Comparison of ENCODE assay signal across 19 cellular contexts in the genomic region with DNA sequence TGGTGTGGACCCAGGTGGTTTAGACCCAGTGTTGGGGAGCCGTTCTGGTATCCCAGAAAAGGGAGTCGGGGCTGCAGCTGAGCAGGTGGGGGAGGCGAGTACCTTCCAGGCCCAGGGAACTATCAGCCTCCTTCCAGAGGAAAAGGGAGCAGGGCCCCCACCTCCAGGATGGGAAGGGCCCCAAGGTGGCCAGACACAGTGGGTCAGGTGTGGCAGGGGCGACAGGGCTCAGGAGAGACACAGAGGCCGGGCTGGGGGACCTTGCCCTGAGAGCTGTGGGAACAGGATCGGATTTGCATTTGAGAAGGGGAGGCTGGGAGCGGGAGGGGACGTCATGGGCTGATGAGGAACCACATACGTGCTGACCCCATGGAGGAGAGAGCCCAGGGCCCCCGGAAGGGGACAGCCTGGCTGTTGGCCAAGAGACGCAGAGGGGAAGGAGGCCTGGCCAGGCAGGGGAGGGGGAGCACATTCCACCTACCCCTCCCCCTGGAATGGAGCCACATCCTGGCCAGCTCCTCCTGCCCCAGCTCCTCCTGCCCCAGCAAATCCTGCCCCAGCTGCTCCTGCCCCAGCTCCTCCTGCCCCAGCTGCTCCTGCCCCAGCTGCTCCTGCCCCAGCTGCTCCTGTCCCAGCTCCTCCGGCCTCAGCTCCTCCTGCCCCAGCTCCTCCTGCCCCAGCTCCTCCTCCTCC. TPM values are rescaled to one million over a fixed set of nuclear protein-coding genes. Genes with fewer than 3 reads are reported as not detected.
DNase-seq lines count a peak whose midpoint lies in the region; ATAC-seq, FAIRE-seq and TF ChIP-seq lines count a peak whose summit lies in the region.
"Had no signal": no experiment of that assay in that cellular context is flagged by ENCODE, and none has a peak within 500 bp of the region (broad histone marks: within the 10 kb centered on the region; RNA-seq: fewer than 3 reads in every experiment).

No MANE protein-coding gene starts in this region.

- peak in 5 of 8 donors; percentile 6 to 22 (median 15) for ATAC-seq in heart right ventricle
- no peak for ATAC-seq in HG02981 (IDR thresholded peaks at IDR 0.05; ENCODE audit: unreplicated experiment)
- no peak for ATAC-seq in GM21360 (IDR thresholded peaks at IDR 0.05; ENCODE audit: unreplicated experiment)
- ATAC-seq: stimulated activated naive B cell treated with anti-CD40 and anti-IgM and Interleukin-4, amounts not matched to agents 10 μg/mL and 1 μg/mL and 100 μg/mL, for 72 hours; T-cell had no signal

- intact Hi-C loops in heart right ventricle (cut with DNase I) = no loop called here
- intact Hi-C loops in esophagus muscularis mucosa (cut with DNase I) = no loop called here

- H3K4me1 Mint-ChIP-seq in astrocyte (ENCODE audit: low read depth, unreplicated experiment) = peaks cover 22% of the 10 kb centered on the region
- H3K4me1 Mint-ChIP-seq: memory B cell, T-cell had no signal

- peaks cover 12 to 62% (median 37%) of the 10 kb centered on the region in 9 donors for H3K4me1 ChIP-seq in heart right ventricle
- peaks cover 0 to 63% of the 10 kb centered on the region in 2 donors for H3K4me1 ChIP-seq in right atrium auricular region
- peaks cover 51% of the 10 kb centered on the region for H3K4me1 ChIP-seq in astrocyte (ENCODE audit: insufficient read depth, low read length)
- H3K4me1 ChIP-seq in esophagus muscularis mucosa = peaks cover 49 to 66% (median 61%) of the 10 kb centered on the region in 4 donors

- peak overlapping the region in 6 of 10 donors; percentile 5 to 41 (median 20) for H3K27ac ChIP-seq in heart right ventricle
- H3K27ac ChIP-seq in right atrium auricular region = peak overlapping the region in 1 of 2 donors; percentile 21
- H3K27ac ChIP-seq in astrocyte (ENCODE audit: low read depth, low read length) = no peak overlapping the region
- H3K27ac ChIP-seq in esophagus muscularis mucosa (replicated peaks in 1 of 4) = no peak overlapping the region
- H3K27ac ChIP-seq: epithelial cell of prostate, vagina had no signal

- H3K27ac Mint-ChIP-seq in astrocyte (ENCODE audit: unreplicated experiment) = peak overlapping the region; percentile 26
- H3K27ac Mint-ChIP-seq: memory B cell; stimulated activated naive B cell treated with anti-CD40 and anti-IgM and Interleukin-4, amounts not matched to agents 10 μg/mL and 1 μg/mL and 100 μg/mL, for 72 hours; T-cell had no signal

- DNase-seq in heart right ventricle (peak; percentile 38 to 59), right atrium auricular region (ENCODE audit: low spot score) (no peak), astrocyte (ENCODE audit: low read depth) (no peak), left kidney (ENCODE audit: low read depth, low spot score) (peak; percentile 97), DMS153 (lab: John Stamatoyannopoulos, UW) (no peak), esophagus muscularis mucosa (ENCODE audit: extremely low spot score) (no peak)
- DNase-seq: activated gamma-delta T cell; hippocampal formation; NCI-H2029; stimulated activated CD4-positive, alpha-beta T cell treated with anti-CD3 and anti-CD28 coated beads, Interleukin-4, amount 100 ng/mL, for 24 hours; stimulated activated naive B cell treated with anti-CD40 and anti-IgM and Interleukin-4, amounts not matched to agents 10 μg/mL and 1 μg/mL and 100 μg/mL, for 72 hours; T-cell had no signal

- H3K4me3 Mint-ChIP-seq in astrocyte (ENCODE audit: unreplicated experiment) = peak overlapping the region; percentile 14
- H3K4me3 Mint-ChIP-seq: memory B cell; stimulated activated naive B cell treated with anti-CD40 and anti-IgM and Interleukin-4, amounts not matched to agents 10 μg/mL and 1 μg/mL and 100 μg/mL, for 72 hours; T-cell had no signal

- TF ChIP-seq EP300 in esophagus muscularis mucosa (IDR thresholded peaks at IDR 0.05) = no peak

- H3K9ac ChIP-seq in astrocyte (ENCODE audit: low read length) = peak overlapping the region; percentile 0

- no peaks in the 10 kb centered on the region for H4K20me1 ChIP-seq in astrocyte (ENCODE audit: insufficient read depth, low read length)

- TF ChIP-seq CTCF in heart right ventricle (IDR thresholded peaks at IDR 0.05) = no peak
- no peak for TF ChIP-seq CTCF in right atrium auricular region (IDR thresholded peaks at IDR 0.05)
- no peak for TF ChIP-seq CTCF in astrocyte (IDR thresholded peaks at IDR 0.05; ENCODE audit: insufficient read depth, low read depth, low read length)
- no peak for TF ChIP-seq CTCF in esophagus muscularis mucosa (IDR thresholded peaks at IDR 0.05)

- WGBS in heart right ventricle, 2 donors = 38 to 40% methylated on average over 11 to 12 of the region's 12 CpGs
- WGBS in esophagus muscularis mucosa = 46% methylated on average over 12 of the region's 12 CpGs

- no peak for FAIRE-seq in astrocyte (lab: Jason Lieb, UNC)
- FAIRE-seq: bronchial epithelial cell, H54 had no signal

- H3K36me3 ChIP-seq in heart right ventricle = no peaks in the 10 kb centered on the region
- no peaks in the 10 kb centered on the region for H3K36me3 ChIP-seq in right atrium auricular region
- H3K36me3 ChIP-seq in astrocyte (ENCODE audit: insufficient read depth, low read length) = no peaks in the 10 kb centered on the region
- H3K36me3 ChIP-seq in esophagus muscularis mucosa = no peaks in the 10 kb centered on the region
- H3K36me3 ChIP-seq: vagina had no signal

- H3K79me2 ChIP-seq in astrocyte (ENCODE audit: insufficient read depth, low read length) = no peaks in the 10 kb centered on the region

- no peak for TF ChIP-seq POLR2A in esophagus muscularis mucosa (IDR thresholded peaks at IDR 0.05; ENCODE audit: low read depth)

- H3K9me3 ChIP-seq in heart right ventricle = no peaks in the 10 kb centered on the region
- no peaks in the 10 kb centered on the region for H3K9me3 ChIP-seq in right atrium auricular region
- H3K9me3 ChIP-seq in astrocyte (ENCODE audit: insufficient read depth, low read depth, low read length) = no peaks in the 10 kb centered on the region
- H3K9me3 ChIP-seq in esophagus muscularis mucosa = no peaks in the 10 kb centered on the region
- H3K9me3 ChIP-seq: vagina had no signal

- no peak overlapping the region for H3K4me2 ChIP-seq in astrocyte (ENCODE audit: low read length)

- no peak overlapping the region for H3K4me3 ChIP-seq in heart right ventricle
- no peak overlapping the region for H3K4me3 ChIP-seq in right atrium auricular region
- H3K4me3 ChIP-seq in astrocyte (ENCODE audit: insufficient read depth, low read depth, low read length) = no peak overlapping the region
- no peak overlapping the region for H3K4me3 ChIP-seq in esophagus muscularis mucosa
- H3K4me3 ChIP-seq: vagina had no signal

- peaks cover 3% of the 10 kb centered on the region for H3K27me3 Mint-ChIP-seq in astrocyte (ENCODE audit: low read depth, unreplicated experiment)
- H3K27me3 Mint-ChIP-seq: stimulated activated naive B cell treated with anti-CD40 and anti-IgM and Interleukin-4, amounts not matched to agents 10 μg/mL and 1 μg/mL and 100 μg/mL, for 72 hours; T-cell had no signal

- H3K36me3 Mint-ChIP-seq in astrocyte (ENCODE audit: low read depth, unreplicated experiment) = no peaks in the 10 kb centered on the region
- H3K36me3 Mint-ChIP-seq: memory B cell; stimulated activated naive B cell treated with anti-CD40 and anti-IgM and Interleukin-4, amounts not matched to agents 10 μg/mL and 1 μg/mL and 100 μg/mL, for 72 hours; T-cell had no signal

- H3K27me3 ChIP-seq in heart right ventricle (no peaks in the 10 kb centered on the region), right atrium auricular region (no peaks in the 10 kb centered on the region), astrocyte (ENCODE audit: insufficient read depth, low read length) (no peaks in the 10 kb centered on the region), esophagus muscularis mucosa (no peaks in the 10 kb centered on the region)
- H3K27me3 ChIP-seq: vagina had no signal

- H2AFZ ChIP-seq in astrocyte (ENCODE audit: low read depth, low read length) = no peak overlapping the region

- H3K9me3 Mint-ChIP-seq in astrocyte (ENCODE audit: unreplicated experiment) = no peaks in the 10 kb centered on the region
- H3K9me3 Mint-ChIP-seq: memory B cell; stimulated activated naive B cell treated with anti-CD40 and anti-IgM and Interleukin-4, amounts not matched to agents 10 μg/mL and 1 μg/mL and 100 μg/mL, for 72 hours; T-cell had no signal

RNA-seq across cellular contexts. Expression of a gene that starts 9.7 kb away (rescaled TPM):
- total RNA-seq in heart right ventricle (10 to 100 TPM in 4 of 10 donors, 1 to 10 TPM in 6; 7.0 to 37.5 (median 9.0) TPM), right atrium auricular region (10 to 100 TPM in 1 of 2 donors, 1 to 10 TPM in 1; 7.0 to 11.1 TPM), astrocyte (264 and 273 TPM in 2 replicates), esophagus muscularis mucosa (10 to 100 TPM; 17.4 to 25.7 (median 20.2) TPM)
- 1 to 10 TPM; 8.6 to 10.0 TPM for polyA plus RNA-seq in heart right ventricle

Comparison
In these comparisons a context has a peak if more than half of its experiments do, and no peak if none do; other contexts are left out.
1. DNase-seq: peak in heart right ventricle (2 of 2) and left kidney (single experiment); none in right atrium auricular region (single experiment), astrocyte (single experiment), DMS153 (single experiment) and esophagus muscularis mucosa (single experiment).
2. ATAC-seq: peak in heart right ventricle (5 of 8); none in HG02981 (single experiment) and GM21360 (single experiment).
3. H3K27ac ChIP-seq: peak in heart right ventricle (6 of 10); none in astrocyte (single experiment) and esophagus muscularis mucosa (0 of 4).